Comparison of ENCODE assay signal across 12 cellular contexts in the genomic region with DNA sequence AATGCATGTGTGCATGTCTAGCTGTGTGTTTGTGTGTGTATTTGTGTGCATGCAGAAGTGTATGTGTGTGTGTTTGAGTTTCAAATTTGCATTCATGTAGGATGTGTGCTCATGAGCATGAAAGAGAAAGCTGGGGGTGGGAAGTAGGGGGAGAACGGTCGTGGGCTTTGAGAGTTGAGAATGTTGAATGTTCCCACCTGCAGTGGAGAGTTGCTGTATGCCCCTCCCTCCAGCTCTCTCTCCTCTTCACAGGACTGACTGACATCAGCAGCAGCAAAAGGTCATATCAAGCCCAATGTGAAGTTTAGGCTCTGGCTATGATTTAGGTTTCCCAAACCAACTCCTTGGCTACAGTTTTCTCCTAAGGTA.
DNase-seq lines count a peak whose midpoint lies in the region; ATAC-seq and TF ChIP-seq lines count a peak whose summit lies in the region.
"Had no signal": no experiment of that assay in that cellular context is flagged by ENCODE, and none has a peak within 500 bp of the region (broad histone marks: within the 10 kb centered on the region; RNA-seq: fewer than 3 reads in every experiment).

No MANE protein-coding gene starts in this region.

- POLR2A ChIA-PET in Panc1 (lab: Charles Lee): no interaction called here

- H3K4me3 Mint-ChIP-seq in H9: no peak overlapping the region
- H3K4me3 Mint-ChIP-seq: central memory CD8-positive, alpha-beta T cell had no signal

- in situ Hi-C loops in Panc1 (cut with HindIII; ENCODE audit: low pct_unique_long_range_greater_than_20kb, low sequenced_read_pairs): no loop called here

- intact Hi-C loops in Panc1 (cut with micrococcal nuclease; ENCODE audit: unreplicated experiment) (no loop called here), heart right ventricle (cut with DNase I) (loop anchor here in 1 of 10 donors (5.0 kb wide), 1 partner anchor 40 kb away; no protein-coding TSS in a partner anchor), sigmoid colon (cut with DNase I) (no loop called here)

- no peak overlapping the region for H4K91ac ChIP-seq in H9 (ENCODE audit: insufficient read length, low read depth, low read length)

- no peak overlapping the region for H3K18ac ChIP-seq in H9 (ENCODE audit: insufficient read length, low read depth, low read length)

- no CpG with 5 or more reads among the region's 2 CpGs for WGBS in H9 (ENCODE audit: extremely low coverage, insufficient read length, low lambda C conversion rate)
- 7 to 43% methylated on average over 2 of the region's 2 CpGs for WGBS in heart right ventricle, 2 donors
- 16 to 34% methylated on average over 2 of the region's 2 CpGs for WGBS in sigmoid colon, 2 donors

- H3K14ac ChIP-seq in H9 (ENCODE audit: insufficient read depth, low read length): no peak overlapping the region

- H2AK5ac ChIP-seq in H9 (ENCODE audit: insufficient read length, low read length): no peak overlapping the region

- H3K9ac ChIP-seq in H9 (ENCODE audit: extremely low read depth, insufficient read length, low read length): no peak overlapping the region

- H3K79me1 ChIP-seq in H9 (ENCODE audit: insufficient read depth, low read depth, low read length, poor library complexity, severe bottlenecking): no peaks in the 10 kb centered on the region

- CTCF ChIA-PET in Panc1 (lab: Charles Lee): interaction anchor here (0.7 kb wide), 2 partner anchors 75 to 840 kb away, joined by 3 to 6 read pairs; no protein-coding TSS in a partner anchor

- H2BK20ac ChIP-seq in H9 (ENCODE audit: low read depth, low read length, poor library complexity, severe bottlenecking): no peak overlapping the region

- H3K23me2 ChIP-seq in H9 (ENCODE audit: insufficient read length, low read depth, low read length, poor library complexity, severe bottlenecking): no peaks in the 10 kb centered on the region

- TF ChIP-seq POLR2A in sigmoid colon (IDR thresholded peaks at IDR 0.05): no peak

- no peak overlapping the region for H3K27ac Mint-ChIP-seq in H9

- no peak for TF ChIP-seq CTCF in H9 (conservative IDR thresholded peaks at IDR 0.05)
- TF ChIP-seq CTCF in Panc1 (IDR thresholded peaks at IDR 0.05): no peak
- TF ChIP-seq CTCF in heart right ventricle (IDR thresholded peaks at IDR 0.05): no peak
- no peak for TF ChIP-seq CTCF in sigmoid colon (IDR thresholded peaks at IDR 0.05)

- no peak overlapping the region for H3K4ac ChIP-seq in H9 (ENCODE audit: low read depth, low read length)

- peaks cover 6 to 8% of the 10 kb centered on the region in 2 experiments for H3K4me1 Mint-ChIP-seq in H9

- no peak overlapping the region for H2AFZ ChIP-seq in H9 (ENCODE audit: low read length)

- H4K5ac ChIP-seq in H9 (ENCODE audit: insufficient read length, low read depth, low read length): no peak overlapping the region

- H3K4me2 ChIP-seq in H9 (ENCODE audit: insufficient read depth, insufficient read length, low read length): peak overlapping the region; percentile 12

- no peaks in the 10 kb centered on the region for H3K27me3 ChIP-seq in H9 (ENCODE audit: insufficient read depth, low read length)
- H3K27me3 ChIP-seq in Panc1 (ENCODE audit: control insufficient read depth, insufficient read depth, low read length): no peaks in the 10 kb centered on the region
- no peaks in the 10 kb centered on the region for H3K27me3 ChIP-seq in heart right ventricle
- no peaks in the 10 kb centered on the region for H3K27me3 ChIP-seq in sigmoid colon
- H3K27me3 ChIP-seq: ovary, stomach had no signal

- no peaks in the 10 kb centered on the region for H3K79me2 ChIP-seq in H9 (ENCODE audit: insufficient read depth, low read length)

- peaks cover 4% of the 10 kb centered on the region for H3K27me3 Mint-ChIP-seq in H9 (ENCODE audit: low read depth)
- H3K27me3 Mint-ChIP-seq: central memory CD8-positive, alpha-beta T cell had no signal

- H2BK15ac ChIP-seq in H9 (ENCODE audit: low read depth, low read length): no peak overlapping the region

- H3K9me3 Mint-ChIP-seq in H9: no peaks in the 10 kb centered on the region
- H3K9me3 Mint-ChIP-seq: central memory CD8-positive, alpha-beta T cell had no signal

- H4K8ac ChIP-seq in H9 (replicated peaks; ENCODE audit: insufficient read length, low read depth, low read length): no peak overlapping the region

- no peak overlapping the region for H3K56ac ChIP-seq in H9 (ENCODE audit: insufficient read length, low read depth, low read length)

- H3K4me3 ChIP-seq in Panc1 (ENCODE audit: low read depth in 2 of 2, low read length in 2 of 2): no peak overlapping the region
- no peak overlapping the region for H3K4me3 ChIP-seq in heart right ventricle
- no peak overlapping the region for H3K4me3 ChIP-seq in sigmoid colon
- H3K4me3 ChIP-seq: ovary, stomach had no signal

- H3K36me3 ChIP-seq in Panc1 (ENCODE audit: control insufficient read depth, insufficient read depth, low read length): no peaks in the 10 kb centered on the region
- H3K36me3 ChIP-seq in heart right ventricle: no peaks in the 10 kb centered on the region
- H3K36me3 ChIP-seq in sigmoid colon: no peaks in the 10 kb centered on the region
- H3K36me3 ChIP-seq: ovary, stomach had no signal

- H3K9me3 ChIP-seq in H9 (ENCODE audit: control insufficient read depth, low read depth, low read length): no peaks in the 10 kb centered on the region
- H3K9me3 ChIP-seq in Panc1 (ENCODE audit: control insufficient read depth, insufficient read depth, low read depth, low read length): no peaks in the 10 kb centered on the region
- no peaks in the 10 kb centered on the region for H3K9me3 ChIP-seq in heart right ventricle
- no peaks in the 10 kb centered on the region for H3K9me3 ChIP-seq in sigmoid colon
- H3K9me3 ChIP-seq: ovary, stomach had no signal

- no peaks in the 10 kb centered on the region for H3K36me3 Mint-ChIP-seq in H9 (ENCODE audit: insufficient read depth in 1 of 3, low read depth in 3 of 3)

- no peak overlapping the region for H2BK5ac ChIP-seq in H9 (ENCODE audit: insufficient read length, low read length)

- no peak overlapping the region for H3T11ph ChIP-seq in H9 (ENCODE audit: low read length)

- no peak overlapping the region for H2BK120ac ChIP-seq in H9 (ENCODE audit: low read depth, low read length, poor library complexity, severe bottlenecking)

- no peak for TF ChIP-seq EP300 in sigmoid colon (IDR thresholded peaks at IDR 0.05)

- H4K20me1 ChIP-seq in H9 (ENCODE audit: control insufficient read depth, insufficient read depth, insufficient read length): peaks cover 3% of the 10 kb centered on the region

- BruUV-seq in Panc1 (replicated peaks; lab: Mats Ljungman, UMichigan): no TSS peak

- DNase-seq in H9: no peak
- DNase-seq in Panc1 (ENCODE audit: low read depth, low spot score): no peak
- no peak for DNase-seq in heart right ventricle
- no peak for DNase-seq in sigmoid colon
- DNase-seq in cerebellar nuclear complex (lab: John Stamatoyannopoulos, UW): no peak
- DNase-seq in SKM-1 treated with dmso at 0.1 percent for 144 hours (lab: John Stamatoyannopoulos, UW; ENCODE audit: unreplicated experiment): no peak
- DNase-seq: activated effector memory CD4-positive, alpha-beta T cell treated with Interleukin-2 at 50 U/mL for 16 hours; stimulated activated CD4-positive, alpha-beta T cell treated with anti-CD3 and anti-CD28 coated beads, Interleukin-2, amount 100 ng/mL, for 48 hours had no signal

- ATAC-seq in Panc1: peak; percentile 45; the same call in 1 of the 2 replicates
- peak; percentile 27 to 79 (median 50) for ATAC-seq in heart right ventricle
- ATAC-seq in HG02970 (IDR thresholded peaks at IDR 0.05; ENCODE audit: low FRiP score, unreplicated experiment): no peak

- no peak overlapping the region for H2BK12ac ChIP-seq in H9 (ENCODE audit: insufficient read length, low read depth, low read length)

- no peak overlapping the region for H3K23ac ChIP-seq in H9 (ENCODE audit: insufficient read length, low read depth, low read length)

- H3K27ac ChIP-seq in H9 (ENCODE audit: insufficient read length, low read depth, low read length) (no peak overlapping the region), Panc1 (ENCODE audit: low read length) (peak overlapping the region; percentile 39; the same call in 1 of the 2 replicates), heart right ventricle (peak overlapping the region in 7 of 10 donors; percentile 12 to 83 (median 76)), sigmoid colon (peak overlapping the region; percentile 52 to 72 (median 68))
- H3K27ac ChIP-seq: ovary had no signal

- H3K4me1 ChIP-seq in H9 (ENCODE audit: insufficient read depth, low read length) (peaks cover 3% of the 10 kb centered on the region), Panc1 (ENCODE audit: control insufficient read depth, insufficient read depth, low read length) (peaks cover 11% of the 10 kb centered on the region), heart right ventricle (peaks cover 3 to 46% (median 16%) of the 10 kb centered on the region in 9 donors), sigmoid colon (peaks cover 0 to 31% (median 25%) of the 10 kb centered on the region in 4 donors)
